In the genomic region with DNA sequence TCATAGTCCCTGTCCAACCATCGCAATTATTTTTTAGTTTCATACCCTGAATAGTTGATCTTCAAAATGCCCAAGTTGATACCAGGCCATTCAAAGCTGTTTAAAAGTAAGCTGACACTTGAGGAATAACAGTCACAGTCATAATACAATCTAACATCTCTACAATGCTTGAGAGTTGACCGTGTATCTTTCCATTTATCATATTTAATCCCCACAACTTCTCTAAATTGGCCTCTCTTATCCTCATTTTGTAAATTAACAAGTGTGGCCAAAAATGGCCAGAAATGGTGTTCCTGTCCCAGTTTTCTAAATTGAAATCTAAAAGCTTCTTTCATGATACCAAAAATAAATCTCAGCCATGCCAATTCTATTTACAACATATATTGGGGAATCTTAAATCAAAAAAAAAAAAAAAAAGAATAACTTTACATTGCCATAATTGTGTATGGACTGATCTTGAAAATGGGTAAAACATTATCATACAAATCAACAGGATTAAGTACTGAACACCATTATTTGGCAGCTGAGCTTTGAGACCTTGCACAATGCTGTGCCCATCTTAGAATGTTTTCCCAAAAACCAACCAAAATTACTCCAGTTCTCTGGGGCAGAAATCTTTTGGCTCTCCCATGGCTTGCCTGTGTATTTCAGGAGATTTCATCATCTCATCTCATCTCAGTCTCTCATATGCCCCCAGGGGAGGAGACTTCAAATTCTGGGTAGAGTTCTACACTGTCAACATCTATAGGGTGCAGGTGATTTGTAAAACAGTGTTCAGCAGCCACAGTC, we compare ENCODE assay signal across 1 cellular context.
A peak's percentile ranks its signal among the peaks of the same experiment; 100 is the strongest.
TF ChIP-seq lines count a peak whose summit lies in the region.

No MANE protein-coding gene starts in this region.

TF ChIP-seq in K562, 482 proteins besides CTCF, POLR2A, EP300 and RAD21 (continued from another document and continues in another):
- TF ChIP-seq MGA (IDR thresholded peaks at IDR 0.05) = peak; percentile 34; the same call in 1 of the 2 replicates
- no peak for TF ChIP-seq ZNF253 (CRISPR knock-in tag; conservative IDR thresholded peaks at IDR 0.05)
- TF ChIP-seq CEBPB (tag; IDR thresholded peaks at IDR 0.05) = peak; percentile 78
- TF ChIP-seq L3MBTL2 (IDR thresholded peaks at IDR 0.05) = peak; percentile 66
- no peak for TF ChIP-seq NUFIP1 (IDR thresholded peaks at IDR 0.05; ENCODE audit: partially characterized antibody)
- peak; percentile 28; the same call in 1 of the 2 replicates for TF ChIP-seq SMARCC2 (IDR thresholded peaks at IDR 0.05; ENCODE audit: low read depth)
- TF ChIP-seq, protein P1, sequence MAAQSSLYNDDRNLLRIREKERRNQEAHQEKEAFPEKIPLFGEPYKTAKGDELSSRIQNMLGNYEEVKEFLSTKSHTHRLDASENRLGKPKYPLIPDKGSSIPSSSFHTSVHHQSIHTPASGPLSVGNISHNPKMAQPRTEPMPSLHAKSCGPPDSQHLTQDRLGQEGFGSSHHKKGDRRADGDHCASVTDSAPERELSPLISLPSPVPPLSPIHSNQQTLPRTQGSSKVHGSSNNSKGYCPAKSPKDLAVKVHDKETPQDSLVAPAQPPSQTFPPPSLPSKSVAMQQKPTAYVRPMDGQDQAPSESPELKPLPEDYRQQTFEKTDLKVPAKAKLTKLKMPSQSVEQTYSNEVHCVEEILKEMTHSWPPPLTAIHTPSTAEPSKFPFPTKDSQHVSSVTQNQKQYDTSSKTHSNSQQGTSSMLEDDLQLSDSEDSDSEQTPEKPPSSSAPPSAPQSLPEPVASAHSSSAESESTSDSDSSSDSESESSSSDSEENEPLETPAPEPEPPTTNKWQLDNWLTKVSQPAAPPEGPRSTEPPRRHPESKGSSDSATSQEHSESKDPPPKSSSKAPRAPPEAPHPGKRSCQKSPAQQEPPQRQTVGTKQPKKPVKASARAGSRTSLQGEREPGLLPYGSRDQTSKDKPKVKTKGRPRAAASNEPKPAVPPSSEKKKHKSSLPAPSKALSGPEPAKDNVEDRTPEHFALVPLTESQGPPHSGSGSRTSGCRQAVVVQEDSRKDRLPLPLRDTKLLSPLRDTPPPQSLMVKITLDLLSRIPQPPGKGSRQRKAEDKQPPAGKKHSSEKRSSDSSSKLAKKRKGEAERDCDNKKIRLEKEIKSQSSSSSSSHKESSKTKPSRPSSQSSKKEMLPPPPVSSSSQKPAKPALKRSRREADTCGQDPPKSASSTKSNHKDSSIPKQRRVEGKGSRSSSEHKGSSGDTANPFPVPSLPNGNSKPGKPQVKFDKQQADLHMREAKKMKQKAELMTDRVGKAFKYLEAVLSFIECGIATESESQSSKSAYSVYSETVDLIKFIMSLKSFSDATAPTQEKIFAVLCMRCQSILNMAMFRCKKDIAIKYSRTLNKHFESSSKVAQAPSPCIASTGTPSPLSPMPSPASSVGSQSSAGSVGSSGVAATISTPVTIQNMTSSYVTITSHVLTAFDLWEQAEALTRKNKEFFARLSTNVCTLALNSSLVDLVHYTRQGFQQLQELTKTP (IDR thresholded peaks at IDR 0.05; ENCODE audit: low read depth in 1 of 2, partially characterized antibody in 2 of 2) = peak in 1 of 2 experiments; percentile 10
- TF ChIP-seq RBM39 (optimal IDR thresholded peaks at IDR 0.05; ENCODE audit: low read depth, low read length) = no peak
- TF ChIP-seq, protein P2, sequence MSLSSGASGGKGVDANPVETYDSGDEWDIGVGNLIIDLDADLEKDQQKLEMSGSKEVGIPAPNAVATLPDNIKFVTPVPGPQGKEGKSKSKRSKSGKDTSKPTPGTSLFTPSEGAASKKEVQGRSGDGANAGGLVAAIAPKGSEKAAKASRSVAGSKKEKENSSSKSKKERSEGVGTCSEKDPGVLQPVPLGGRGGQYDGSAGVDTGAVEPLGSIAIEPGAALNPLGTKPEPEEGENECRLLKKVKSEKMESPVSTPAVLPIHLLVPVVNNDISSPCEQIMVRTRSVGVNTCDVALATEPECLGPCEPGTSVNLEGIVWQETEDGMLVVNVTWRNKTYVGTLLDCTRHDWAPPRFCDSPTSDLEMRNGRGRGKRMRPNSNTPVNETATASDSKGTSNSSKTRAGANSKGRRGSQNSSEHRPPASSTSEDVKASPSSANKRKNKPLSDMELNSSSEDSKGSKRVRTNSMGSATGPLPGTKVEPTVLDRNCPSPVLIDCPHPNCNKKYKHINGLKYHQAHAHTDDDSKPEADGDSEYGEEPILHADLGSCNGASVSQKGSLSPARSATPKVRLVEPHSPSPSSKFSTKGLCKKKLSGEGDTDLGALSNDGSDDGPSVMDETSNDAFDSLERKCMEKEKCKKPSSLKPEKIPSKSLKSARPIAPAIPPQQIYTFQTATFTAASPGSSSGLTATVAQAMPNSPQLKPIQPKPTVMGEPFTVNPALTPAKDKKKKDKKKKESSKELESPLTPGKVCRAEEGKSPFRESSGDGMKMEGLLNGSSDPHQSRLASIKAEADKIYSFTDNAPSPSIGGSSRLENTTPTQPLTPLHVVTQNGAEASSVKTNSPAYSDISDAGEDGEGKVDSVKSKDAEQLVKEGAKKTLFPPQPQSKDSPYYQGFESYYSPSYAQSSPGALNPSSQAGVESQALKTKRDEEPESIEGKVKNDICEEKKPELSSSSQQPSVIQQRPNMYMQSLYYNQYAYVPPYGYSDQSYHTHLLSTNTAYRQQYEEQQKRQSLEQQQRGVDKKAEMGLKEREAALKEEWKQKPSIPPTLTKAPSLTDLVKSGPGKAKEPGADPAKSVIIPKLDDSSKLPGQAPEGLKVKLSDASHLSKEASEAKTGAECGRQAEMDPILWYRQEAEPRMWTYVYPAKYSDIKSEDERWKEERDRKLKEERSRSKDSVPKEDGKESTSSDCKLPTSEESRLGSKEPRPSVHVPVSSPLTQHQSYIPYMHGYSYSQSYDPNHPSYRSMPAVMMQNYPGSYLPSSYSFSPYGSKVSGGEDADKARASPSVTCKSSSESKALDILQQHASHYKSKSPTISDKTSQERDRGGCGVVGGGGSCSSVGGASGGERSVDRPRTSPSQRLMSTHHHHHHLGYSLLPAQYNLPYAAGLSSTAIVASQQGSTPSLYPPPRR (CRISPR knock-in tag; IDR thresholded peaks at IDR 0.05; ENCODE audit: borderline replicate concordance) = no peak
- no peak for TF ChIP-seq USF2 (CRISPR knock-in tag; IDR thresholded peaks at IDR 0.05)
- no peak for TF ChIP-seq ZNF655 (CRISPR knock-in tag; IDR thresholded peaks at IDR 0.05)
- peak; percentile 57 for TF ChIP-seq ZNF592 (IDR thresholded peaks at IDR 0.05)
- no peak for TF ChIP-seq KAT8 (IDR thresholded peaks at IDR 0.05; ENCODE audit: low read depth)
- peak; percentile 71; the same call in 1 of the 2 replicates for TF ChIP-seq ZNF584 (CRISPR knock-in tag; IDR thresholded peaks at IDR 0.05; ENCODE audit: low read depth)
- TF ChIP-seq MCM5 (IDR thresholded peaks at IDR 0.05; ENCODE audit: low read depth) = no peak
- peak; percentile 91 to 94 for TF ChIP-seq TRIM24 (IDR thresholded peaks at IDR 0.05)
- TF ChIP-seq ETV1 (tag; conservative IDR thresholded peaks at IDR 0.05; ENCODE audit: low read depth) = no peak
- TF ChIP-seq ZNF77 (CRISPR knock-in tag; IDR thresholded peaks at IDR 0.05) = no peak
